In genomic region chr17:7215652-7216139, GRCh38 we compare ENCODE assay signal across 8 cellular contexts. TPM values are rescaled to one million over a fixed set of nuclear protein-coding genes. Genes with fewer than 3 reads are reported as not detected.
A peak's percentile ranks its signal among the peaks of the same experiment; 100 is the strongest.
DNase-seq lines count a peak whose midpoint lies in the region; ATAC-seq and TF ChIP-seq lines count a peak whose summit lies in the region.

No MANE protein-coding gene starts in this region.

- H3K36me3 Mint-ChIP-seq in stimulated activated naive CD8-positive, alpha-beta T cell treated with anti-CD3 and anti-CD28 coated beads, Interleukin-15, Interleukin-2, amounts not matched to agents 100 ng/mL and 50 ng/mL, for 24 hours (ENCODE audit: low read depth): no peaks in the 10 kb centered on the region
- no peaks in the 10 kb centered on the region for H3K36me3 Mint-ChIP-seq in memory B cell

- DNase-seq in stimulated activated naive CD8-positive, alpha-beta T cell treated with anti-CD3 and anti-CD28 coated beads, Interleukin-15, Interleukin-2, amounts not matched to agents 100 U/mL and 50 U/mL, for 24 hours: no peak
- DNase-seq in astrocyte of the spinal cord (ENCODE audit: low read depth, low spot score) (no peak), memory B cell (ENCODE audit: low spot score in 2 of 2) (no peak), omental fat pad (ENCODE audit: low spot score) (no peak), NCI-H2107 (lab: John Stamatoyannopoulos, UW) (no peak), superior temporal gyrus (ENCODE audit: extremely low spot score) (no peak)
- DNase-seq in stimulated activated CD4-positive, alpha-beta T cell treated with anti-CD3 and anti-CD28 coated beads, Interleukin-2, amount 100 ng/mL, for 48 hours: no peak

- peak overlapping the region; percentile 97 for H3K27ac Mint-ChIP-seq in stimulated activated naive CD8-positive, alpha-beta T cell treated with anti-CD3 and anti-CD28 coated beads, Interleukin-15, Interleukin-2, amounts not matched to agents 100 ng/mL and 50 ng/mL, for 24 hours
- H3K27ac Mint-ChIP-seq in memory B cell: peak overlapping the region; percentile 90

- H3K4me3 ChIP-seq in astrocyte of the spinal cord (ENCODE audit: low read depth, low read length): peak overlapping the region; percentile 71

- H3K9me3 Mint-ChIP-seq in stimulated activated naive CD8-positive, alpha-beta T cell treated with anti-CD3 and anti-CD28 coated beads, Interleukin-15, Interleukin-2, amounts not matched to agents 100 ng/mL and 50 ng/mL, for 24 hours: no peaks in the 10 kb centered on the region
- no peaks in the 10 kb centered on the region for H3K9me3 Mint-ChIP-seq in memory B cell

- no peak for ATAC-seq in stimulated activated naive CD8-positive, alpha-beta T cell treated with anti-CD3 and anti-CD28 coated beads, Interleukin-15, Interleukin-2, amounts not matched to agents 100 U/mL and 50 U/mL, for 24 hours
- ATAC-seq in memory B cell (ENCODE audit: low read depth): no peak
- ATAC-seq in omental fat pad (ENCODE audit: low FRiP score): no peak

- peaks cover 73% of the 10 kb centered on the region for H3K4me1 Mint-ChIP-seq in stimulated activated naive CD8-positive, alpha-beta T cell treated with anti-CD3 and anti-CD28 coated beads, Interleukin-15, Interleukin-2, amounts not matched to agents 100 ng/mL and 50 ng/mL, for 24 hours (ENCODE audit: low read depth)
- H3K4me1 Mint-ChIP-seq in memory B cell: peaks cover 42% of the 10 kb centered on the region

- TF ChIP-seq CTCF in astrocyte of the spinal cord (IDR thresholded peaks at IDR 0.05; ENCODE audit: low read depth, low read length) (no peak), omental fat pad (IDR thresholded peaks at IDR 0.05) (no peak)

- H3K27me3 Mint-ChIP-seq in stimulated activated naive CD8-positive, alpha-beta T cell treated with anti-CD3 and anti-CD28 coated beads, Interleukin-15, Interleukin-2, amounts not matched to agents 100 ng/mL and 50 ng/mL, for 24 hours: no peaks in the 10 kb centered on the region
- H3K27me3 Mint-ChIP-seq in memory B cell: peaks cover 9% of the 10 kb centered on the region

- in situ Hi-C loops in astrocyte of the spinal cord (cut with HindIII; ENCODE audit: low sequenced_read_pairs): no loop called here

- peak overlapping the region; percentile 88 for H3K4me3 Mint-ChIP-seq in stimulated activated naive CD8-positive, alpha-beta T cell treated with anti-CD3 and anti-CD28 coated beads, Interleukin-15, Interleukin-2, amounts not matched to agents 100 ng/mL and 50 ng/mL, for 24 hours
- H3K4me3 Mint-ChIP-seq in memory B cell: peak overlapping the region; percentile 21

RNA-seq across cellular contexts. Expression of gene DLG4, which starts 3.9 kb away (rescaled TPM):
- 10 to 100 TPM in 3 of 4 donors, 1 to 10 TPM in 1; 8.7 to 12.5 (median 11.6) TPM for total RNA-seq in omental fat pad

RNA-seq across cellular contexts. Expression of gene ACADVL, which starts 4.0 kb away (rescaled TPM):
- 100 to 1,000 TPM; 677 to 996 (median 722) TPM for total RNA-seq in omental fat pad

RNA-seq across cellular contexts. Expression of gene DVL2, which starts 18.6 kb away (rescaled TPM):
- total RNA-seq in omental fat pad: 10 to 100 TPM; 22.7 to 41.6 (median 23.6) TPM

RNA-seq across cellular contexts. Expression of gene PHF23, which starts 23.6 kb away (rescaled TPM):
- 10 to 100 TPM; 22.1 to 43.8 (median 28.9) TPM for total RNA-seq in omental fat pad

RNA-seq across cellular contexts. Expression of gene GABARAP, which starts 26.6 kb away (rescaled TPM):
- 100 to 1,000 TPM; 316 to 526 (median 376) TPM for total RNA-seq in omental fat pad
